8 cellular contexts compared by ENCODE assay signal in genomic region chr2:202871161-202872141, GRCh38. TPM values are rescaled to one million over a fixed set of nuclear protein-coding genes. Genes with fewer than 3 reads are reported as not detected.
DNase-seq lines count a peak whose midpoint lies in the region; ATAC-seq and TF ChIP-seq lines count a peak whose summit lies in the region.

TSS of gene ICA1L (minus strand) at chr2:202871766. CDS start at chr2:202829009, 42,757 bp downstream.

- no peaks in the 10 kb centered on the region for H3K27me3 Mint-ChIP-seq in chondrocyte (ENCODE audit: low read depth)

- peak within 1 kb of the TSS; percentile 76 for H3K4me3 ChIP-seq in AG04449 (ENCODE audit: low read depth, low read length)

- H3K27ac Mint-ChIP-seq in chondrocyte (ENCODE audit: unreplicated experiment): peak within 1 kb of the TSS; percentile 95

- DNase-seq in AG04449 (ENCODE audit: low read depth, low spot score) (no peak), NCI-H226 (peak; percentile 19), chondrocyte (ENCODE audit: low spot score) (no peak), kidney tubule cell (ENCODE audit: low spot score) (peak; percentile 67)
- peak; percentile 28 to 43 for DNase-seq in activated CD4-positive, alpha-beta T cell treated with anti-CD3 and anti-CD28 coated beads for 24 hours (ENCODE audit: low read depth in 2 of 2)
- DNase-seq in stimulated activated CD4-positive, alpha-beta T cell treated with anti-CD3 and anti-CD28 coated beads, Interleukin-1b, Interleukin-23, amount 100 ng/mL, for 48 hours: peak; percentile 59

- POLR2A ChIA-PET in AG04449 (lab: Yijun Ruan, JAX): interaction anchor here (0.9 kb wide), 1 partner anchor 40 kb away, joined by 3 read pairs; the partner anchor contains the start of genes CARF and WDR12

- TF ChIP-seq CTCF in AG04449 (IDR thresholded peaks at IDR 0.05; ENCODE audit: insufficient read depth, low read length, missing control alignments) (peak; percentile 29), chondrocyte (IDR thresholded peaks at IDR 0.05) (no peak)

- peak within 1 kb of the TSS; percentile 91 for H3K4me3 Mint-ChIP-seq in chondrocyte (ENCODE audit: unreplicated experiment)

- peaks cover 18% of the 10 kb centered on the region for H3K4me1 Mint-ChIP-seq in chondrocyte (ENCODE audit: low read depth)

- H3K9me3 Mint-ChIP-seq in chondrocyte (ENCODE audit: low read depth): no peaks in the 10 kb centered on the region

- H3K36me3 Mint-ChIP-seq in chondrocyte (ENCODE audit: low read depth): no peaks in the 10 kb centered on the region

- ATAC-seq in GM18858 (IDR thresholded peaks at IDR 0.05; ENCODE audit: unreplicated experiment) (peak; percentile 45), HG03064 (IDR thresholded peaks at IDR 0.05; ENCODE audit: low read depth, unreplicated experiment) (peak; percentile 73)

- CTCF ChIA-PET in AG04449 (lab: Yijun Ruan, JAX): interaction anchor here (1.0 to 2.9 kb wide), 6 partner anchors 10 to 297 kb away, joined by 3 to 18 read pairs (median 4); partner anchors contain the start of gene WDR12

RNA-seq across cellular contexts. Expression of gene ICA1L, which starts in this region (rescaled TPM):
- total RNA-seq in chondrocyte: 4.9 to 6.6 TPM (median 6.6 TPM) in 3 replicates

Comparison
In these comparisons a context has a peak if more than half of its experiments do, and no peak if none do; other contexts are left out.
1. DNase-seq: peak in NCI-H226 (single experiment), activated CD4-positive, alpha-beta T cell treated with anti-CD3 and anti-CD28 coated beads for 24 hours (2 of 2), kidney tubule cell (single experiment) and stimulated activated CD4-positive, alpha-beta T cell treated with anti-CD3 and anti-CD28 coated beads, Interleukin-1b, Interleukin-23, amount 100 ng/mL, for 48 hours (single experiment); none in AG04449 (single experiment) and chondrocyte (single experiment).